8 cellular contexts compared by ENCODE assay signal in the genomic region with DNA sequence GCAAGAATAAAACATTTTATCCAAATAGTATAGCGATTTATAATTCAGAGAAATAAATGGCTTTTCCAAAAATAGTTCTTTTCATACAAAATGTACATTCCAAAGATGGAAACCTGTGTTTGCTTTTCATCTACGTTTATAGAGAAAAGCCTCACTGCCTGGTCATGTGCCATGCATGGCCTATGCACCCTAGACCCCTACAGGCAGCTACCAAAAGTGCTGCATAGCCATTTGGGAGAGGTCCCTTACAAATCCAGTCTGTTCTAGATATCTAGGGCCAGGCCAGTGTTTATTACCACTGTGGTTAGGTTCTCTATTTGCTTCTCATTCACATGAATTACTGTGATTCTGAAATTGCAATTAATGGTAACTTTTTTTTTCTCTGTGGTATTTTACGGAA. TPM values are rescaled to one million over a fixed set of nuclear protein-coding genes. Genes with fewer than 3 reads are reported as not detected.
A peak's percentile ranks its signal among the peaks of the same experiment; 100 is the strongest.
DNase-seq lines count a peak whose midpoint lies in the region; ATAC-seq and TF ChIP-seq lines count a peak whose summit lies in the region.

No MANE protein-coding gene starts in this region.

- peaks cover 10% of the 10 kb centered on the region for H3K36me3 Mint-ChIP-seq in nephron progenitor cell (ENCODE audit: low read depth)

- H3K27ac Mint-ChIP-seq in nephron progenitor cell: no peak overlapping the region

- TF ChIP-seq CTCF in fibroblast of pulmonary artery (IDR thresholded peaks at IDR 0.05; ENCODE audit: low read length, missing control alignments): peak; percentile 30
- TF ChIP-seq CTCF in nephron progenitor cell (IDR thresholded peaks at IDR 0.05): no peak

- DNase-seq in ELF-1 (ENCODE audit: low read depth, low spot score): peak; percentile 14
- peak; percentile 13 to 15 for DNase-seq in NCI-H1930 (lab: John Stamatoyannopoulos, UW)
- no peak for DNase-seq in fibroblast of pulmonary artery (ENCODE audit: low read depth)
- no peak for DNase-seq in GM19240 (ENCODE audit: insufficient read length, low spot score)
- no peak for DNase-seq in nephron progenitor cell
- DNase-seq in left colon: no peak

- ATAC-seq in GM21619 (IDR thresholded peaks at IDR 0.05; ENCODE audit: unreplicated experiment) (peak; percentile 51), GM19035 (IDR thresholded peaks at IDR 0.05; ENCODE audit: unreplicated experiment) (no peak), left colon (no peak)

- intact Hi-C loops in left colon (cut with DNase I, micrococcal nuclease): loop anchor here (5.0 to 10.0 kb wide), 2 partner anchors 100 to 178 kb away; no protein-coding TSS in a partner anchor

- no peaks in the 10 kb centered on the region for H3K27me3 Mint-ChIP-seq in nephron progenitor cell (ENCODE audit: low read depth, poor library complexity)

- no peaks in the 10 kb centered on the region for H3K4me1 Mint-ChIP-seq in nephron progenitor cell

- no peaks in the 10 kb centered on the region for H3K9me3 Mint-ChIP-seq in nephron progenitor cell

- H3K4me3 Mint-ChIP-seq in nephron progenitor cell: no peak overlapping the region

- no peak overlapping the region for H3K4me3 ChIP-seq in fibroblast of pulmonary artery (replicated peaks; ENCODE audit: low read depth, low read length)

RNA-seq across cellular contexts. Expression of a gene that starts 17.2 kb away (rescaled TPM):
- 10 to 100 TPM; 41.5 to 61.3 TPM for total RNA-seq in left colon

RNA-seq across cellular contexts. Expression of a gene that starts 53.8 kb away (rescaled TPM):
- total RNA-seq in left colon: 1 to 10 TPM; 6.5 to 7.6 TPM

Comparison
In these comparisons a context has a peak if more than half of its experiments do, and no peak if none do; other contexts are left out.
1. DNase-seq: peak in ELF-1 (single experiment) and NCI-H1930 (2 of 2); none in fibroblast of pulmonary artery (single experiment), GM19240 (single experiment), nephron progenitor cell (single experiment) and left colon (0 of 2).